In the genomic region with DNA sequence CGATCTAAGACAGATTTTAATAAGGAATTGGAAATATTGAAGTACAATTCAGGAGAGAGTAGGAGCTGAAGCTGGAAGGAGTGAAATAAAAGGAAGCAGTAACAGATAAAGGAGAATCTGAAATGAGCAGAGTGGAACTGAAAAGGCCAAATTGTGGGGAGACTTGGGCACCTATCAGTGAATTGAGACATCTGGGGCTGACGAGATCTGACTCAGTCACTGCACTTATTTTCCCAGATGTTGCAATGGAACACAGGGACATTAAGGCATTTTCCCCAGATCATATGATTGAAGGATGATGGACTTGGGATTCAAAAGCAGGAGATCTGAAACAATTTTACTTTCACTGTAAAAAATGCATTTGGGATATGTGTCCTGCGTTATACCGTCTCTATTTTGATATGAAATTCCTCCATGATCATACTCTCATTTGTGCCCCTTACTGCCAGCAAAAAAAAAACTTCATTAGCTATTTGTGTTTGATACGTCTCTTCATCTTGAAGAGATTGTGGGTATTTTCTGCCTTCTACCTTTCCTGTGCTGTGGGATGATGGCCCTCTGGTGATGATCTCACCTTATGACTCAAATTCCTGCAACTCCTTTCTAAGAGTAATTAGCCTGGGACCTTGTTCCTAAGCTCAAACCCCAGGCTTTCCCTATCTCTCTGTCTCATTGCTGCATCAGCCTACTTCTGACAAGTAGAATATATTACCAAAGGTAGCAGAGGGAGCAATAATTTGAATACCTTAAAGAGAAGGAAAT, we compare ENCODE assay signal across 13 cellular contexts.
DNase-seq lines count a peak whose midpoint lies in the region; ATAC-seq and TF ChIP-seq lines count a peak whose summit lies in the region.
"Had no signal": no experiment of that assay in that cellular context is flagged by ENCODE, and none has a peak within 500 bp of the region (broad histone marks: within the 10 kb centered on the region; RNA-seq: fewer than 3 reads in every experiment).

No MANE protein-coding gene starts in this region.

- H3K27ac ChIP-seq in OCI-LY7 (ENCODE audit: low read depth, low read length, poor library complexity, severe bottlenecking) (no peak overlapping the region), caudate nucleus (ENCODE audit: low read depth, low read length) (peak overlapping the region; percentile 22), left lung (no peak overlapping the region)

- no peaks in the 10 kb centered on the region for H4K20me1 ChIP-seq in OCI-LY7 (ENCODE audit: insufficient read depth, low read length)

- ATAC-seq in left lung = peak; percentile 21
- ATAC-seq in HG03460 (IDR thresholded peaks at IDR 0.05; ENCODE audit: unreplicated experiment) = no peak
- no peak for ATAC-seq in GM18517 (IDR thresholded peaks at IDR 0.05; ENCODE audit: unreplicated experiment)

- POLR2A ChIA-PET in OCI-LY7 (lab: Charles Lee) = interaction anchor here (0.8 to 1.5 kb wide), 3 partner anchors 10 to 37 kb away, joined by 3 to 4 read pairs (median 3); no protein-coding TSS in a partner anchor

- no peaks in the 10 kb centered on the region for H3K79me2 ChIP-seq in OCI-LY7 (ENCODE audit: insufficient read depth, low read depth, low read length)

- intact Hi-C loops in OCI-LY7 (cut with micrococcal nuclease; ENCODE audit: unreplicated experiment) = loop anchor here (5.0 kb wide), 1 partner anchor 276 kb away; no protein-coding TSS in a partner anchor
- intact Hi-C loops in left lung (cut with DNase I) = no loop called here

- CTCF ChIA-PET in OCI-LY7 (lab: Charles Lee; ENCODE audit: unreplicated experiment) = interaction anchor here (0.5 kb wide), 1 partner anchor 211 kb away, joined by 3 read pairs; no protein-coding TSS in a partner anchor

- no TSS peak for BruUV-seq in OCI-LY7 (replicated peaks; lab: Mats Ljungman, UMichigan)

- H3K9me2 ChIP-seq in OCI-LY7 (ENCODE audit: insufficient read depth, low read length) = no peaks in the 10 kb centered on the region

- H3K27me3 ChIP-seq in left lung = no peaks in the 10 kb centered on the region
- H3K27me3 ChIP-seq: BE2C had no signal

- TF ChIP-seq CTCF in OCI-LY7 (conservative IDR thresholded peaks at IDR 0.05; ENCODE audit: low read length) (peak; percentile 33; the same call in 1 of the 2 replicates), left lung (IDR thresholded peaks at IDR 0.05) (no peak)

- no peak overlapping the region for H3K4me3 ChIP-seq in OCI-LY7 (ENCODE audit: low read depth, low read length, poor library complexity, severe bottlenecking)
- no peak overlapping the region for H3K4me3 ChIP-seq in left lung

- H3K9me3 ChIP-seq in OCI-LY7 (ENCODE audit: low read length) (peaks cover 5% of the 10 kb centered on the region; the same call in 1 of the 2 replicates), left lung (peaks cover 0 to 8% of the 10 kb centered on the region in 2 donors)
- H3K9me3 ChIP-seq: BE2C had no signal

- H3K4me2 ChIP-seq in OCI-LY7 (ENCODE audit: low read length) = no peak overlapping the region

- H3K4me1 ChIP-seq in OCI-LY7 (ENCODE audit: insufficient read depth, low read length, poor library complexity, severe bottlenecking) (peaks cover 3% of the 10 kb centered on the region), left lung (no peaks in the 10 kb centered on the region)
- H3K4me1 ChIP-seq: BE2C had no signal

- DNase-seq in EH (ENCODE audit: low read depth) = peak; percentile 13
- no peak for DNase-seq in OCI-LY7 (ENCODE audit: low spot score)
- DNase-seq in caudate nucleus (lab: John Stamatoyannopoulos, UW) = peak in 9 of 61 donors; percentile 8 to 67 (median 22)
- no peak for DNase-seq in left lung
- no peak for DNase-seq in HK-2 (ENCODE audit: unreplicated experiment)
- no peak for DNase-seq in T1000 (lab: John Stamatoyannopoulos, UW)
- DNase-seq: activated naive CD8-positive, alpha-beta T cell treated with anti-CD3 and anti-CD28 coated beads, Interleukin-2, amount 10 ng/mL, durations not matched to agents 7 days and 5 days; BE2C; effector CD4-positive, alpha-beta T cell; GDM1; NCI-H187 had no signal

- H3K36me3 ChIP-seq in OCI-LY7 (ENCODE audit: insufficient read depth, low read length) (no peaks in the 10 kb centered on the region), left lung (no peaks in the 10 kb centered on the region)
- H3K36me3 ChIP-seq: BE2C had no signal

- peak overlapping the region; percentile 12; the same call in 1 of the 2 replicates for H2AFZ ChIP-seq in OCI-LY7 (ENCODE audit: low read length)
